9 cellular contexts compared by ENCODE assay signal in genomic region chr10:20004087-20004523, GRCh38.
DNase-seq lines count a peak whose midpoint lies in the region; ATAC-seq and TF ChIP-seq lines count a peak whose summit lies in the region.
"Had no signal": no experiment of that assay in that cellular context is flagged by ENCODE, and none has a peak within 500 bp of the region (broad histone marks: within the 10 kb centered on the region; RNA-seq: fewer than 3 reads in every experiment).

No MANE protein-coding gene starts in this region.

- H3K27me3 ChIP-seq in ovary: no peaks in the 10 kb centered on the region
- H3K27me3 ChIP-seq: SJSA1 had no signal

- no peak overlapping the region for H3K27ac Mint-ChIP-seq in progenitor cell of endocrine pancreas

- H3K4me1 Mint-ChIP-seq in progenitor cell of endocrine pancreas (ENCODE audit: low read depth): peaks cover 18% of the 10 kb centered on the region

- H3K27me3 Mint-ChIP-seq in progenitor cell of endocrine pancreas: no peaks in the 10 kb centered on the region

- no peaks in the 10 kb centered on the region for H3K36me3 ChIP-seq in ovary
- H3K36me3 ChIP-seq: SJSA1 had no signal

- WGBS in ovary, 3 donors: 78 to 86% (median 81%) methylated on average over 3 of the region's 3 CpGs

- DNase-seq in cardiac fibroblast (ENCODE audit: low read depth in 2 of 2) (peak; percentile 67 to 74), ovary (peak in 3 of 5 donors; percentile 26 to 44 (median 27)), progenitor cell of endocrine pancreas (ENCODE audit: low spot score, unreplicated experiment) (no peak), NCI-H2107 (lab: John Stamatoyannopoulos, UW) (no peak), GOT3 (lab: John Stamatoyannopoulos, UW) (no peak)

- H3K4me3 ChIP-seq in cardiac fibroblast (replicated peaks in 1 of 2; ENCODE audit: low read depth in 2 of 2, low read length in 2 of 2): no peak overlapping the region
- no peak overlapping the region for H3K4me3 ChIP-seq in ovary
- H3K4me3 ChIP-seq: SJSA1 had no signal

- peaks cover 3% of the 10 kb centered on the region for H3K9me3 Mint-ChIP-seq in progenitor cell of endocrine pancreas (ENCODE audit: low read depth)
- H3K9me3 Mint-ChIP-seq: nephron had no signal

- peaks cover 16% of the 10 kb centered on the region for H3K4me1 ChIP-seq in ovary (ENCODE audit: insufficient read depth)
- H3K4me1 ChIP-seq: SJSA1 had no signal

- H3K36me3 Mint-ChIP-seq in progenitor cell of endocrine pancreas (ENCODE audit: insufficient read depth): peaks cover 13% of the 10 kb centered on the region

- TF ChIP-seq EP300 in ovary (IDR thresholded peaks at IDR 0.05): no peak

- intact Hi-C loops in ovary (cut with DNase I): loop anchor here in 1 of 4 donors (10.0 kb wide), 1 partner anchor 1491 kb away; no protein-coding TSS in a partner anchor

- no peak for TF ChIP-seq CTCF in cardiac fibroblast (IDR thresholded peaks at IDR 0.05; ENCODE audit: low read depth, low read length)
- TF ChIP-seq CTCF in ovary (IDR thresholded peaks at IDR 0.05): no peak
- no peak for TF ChIP-seq CTCF in progenitor cell of endocrine pancreas (IDR thresholded peaks at IDR 0.05; ENCODE audit: unreplicated experiment)

- no peak overlapping the region for H3K27ac ChIP-seq in ovary
- H3K27ac ChIP-seq: SJSA1 had no signal

- ATAC-seq in GM21423 (IDR thresholded peaks at IDR 0.05; ENCODE audit: unreplicated experiment): peak; percentile 57
- peak; percentile 42 for ATAC-seq in HG03469 (IDR thresholded peaks at IDR 0.05; ENCODE audit: unreplicated experiment)

- no peak overlapping the region for H3K4me3 Mint-ChIP-seq in progenitor cell of endocrine pancreas (ENCODE audit: low read depth)
- H3K4me3 Mint-ChIP-seq: nephron had no signal

- no peak for TF ChIP-seq POLR2A in ovary (IDR thresholded peaks at IDR 0.05)

- no peaks in the 10 kb centered on the region for H3K9me3 ChIP-seq in ovary
- H3K9me3 ChIP-seq: SJSA1 had no signal

Comparison
In these comparisons a context has a peak if more than half of its experiments do, and no peak if none do; other contexts are left out.
1. DNase-seq: peak in cardiac fibroblast (2 of 2) and ovary (3 of 5); none in progenitor cell of endocrine pancreas (single experiment), NCI-H2107 (single experiment) and GOT3 (single experiment).